In genomic region chr13:102141625-102142472, GRCh38 we compare ENCODE assay signal across 8 cellular contexts.
A peak's percentile ranks its signal among the peaks of the same experiment; 100 is the strongest.
DNase-seq lines count a peak whose midpoint lies in the region; TF ChIP-seq lines count a peak whose summit lies in the region.

No MANE protein-coding gene starts in this region.

- POLR2A ChIA-PET in OCI-LY7 (lab: Charles Lee): interaction anchor here (0.7 kb wide), 1 partner anchor 344 kb away, joined by 3 read pairs; no protein-coding TSS in a partner anchor

- TF ChIP-seq EP300 in suprapubic skin (IDR thresholded peaks at IDR 0.05): no peak

- no peak overlapping the region for H3K27ac ChIP-seq in OCI-LY7 (ENCODE audit: low read depth, low read length, poor library complexity, severe bottlenecking)
- no peak overlapping the region for H3K27ac ChIP-seq in suprapubic skin

- H3K9me3 ChIP-seq in OCI-LY7 (ENCODE audit: low read length) (no peaks in the 10 kb centered on the region), suprapubic skin (no peaks in the 10 kb centered on the region)

- H3K79me2 ChIP-seq in OCI-LY7 (ENCODE audit: insufficient read depth, low read depth, low read length): no peaks in the 10 kb centered on the region

- no peaks in the 10 kb centered on the region for H3K9me2 ChIP-seq in OCI-LY7 (ENCODE audit: insufficient read depth, low read length)

- no peak overlapping the region for H3K4me3 ChIP-seq in AG09309 (ENCODE audit: control insufficient read depth, low read depth, low read length)
- no peak overlapping the region for H3K4me3 ChIP-seq in OCI-LY7 (ENCODE audit: low read depth, low read length, poor library complexity, severe bottlenecking)
- no peak overlapping the region for H3K4me3 ChIP-seq in suprapubic skin

- peak; percentile 3 for DNase-seq in AG09309 (ENCODE audit: low read depth)
- peak; percentile 7 for DNase-seq in GM20000 (ENCODE audit: low spot score)
- peak; percentile 1 for DNase-seq in OCI-LY7 (ENCODE audit: low spot score)
- DNase-seq in fibroblast of peridontal ligament (ENCODE audit: extremely low read depth): peak; percentile 38
- DNase-seq in suprapubic skin (ENCODE audit: low spot score in 2 of 2): no peak
- no peak for DNase-seq in epidermal melanocyte (ENCODE audit: insufficient read length, low spot score)
- DNase-seq in NOMO-1 treated with dmso at 0.1 percent for 144 hours (lab: John Stamatoyannopoulos, UW; ENCODE audit: unreplicated experiment): no peak
- no peak for DNase-seq in stimulated activated CD4-positive, alpha-beta T cell treated with anti-CD3 and anti-CD28 coated beads, Interleukin-15, amount 100 ng/mL, for 24 hours

- H3K36me3 ChIP-seq in OCI-LY7 (ENCODE audit: insufficient read depth, low read length): no peaks in the 10 kb centered on the region
- no peaks in the 10 kb centered on the region for H3K36me3 ChIP-seq in suprapubic skin

- peak; percentile 62 for TF ChIP-seq CTCF in AG09309 (IDR thresholded peaks at IDR 0.05; ENCODE audit: control insufficient read depth, insufficient read depth, low read depth, low read length, missing control alignments)
- peak; percentile 62 for TF ChIP-seq CTCF in GM20000 (IDR thresholded peaks at IDR 0.05; ENCODE audit: extremely low read depth, missing control alignments)
- TF ChIP-seq CTCF in OCI-LY7 (conservative IDR thresholded peaks at IDR 0.05; ENCODE audit: low read length): peak; percentile 74
- TF ChIP-seq CTCF in suprapubic skin (IDR thresholded peaks at IDR 0.05): peak; percentile 6 to 53

- H2AFZ ChIP-seq in OCI-LY7 (ENCODE audit: low read length): no peak overlapping the region

- 23% methylated on average over 4 of the region's 4 CpGs for WGBS in suprapubic skin

- intact Hi-C loops in OCI-LY7 (cut with micrococcal nuclease; ENCODE audit: unreplicated experiment): loop anchor here (2.0 to 5.0 kb wide), 2 partner anchors 315 to 415 kb away; no protein-coding TSS in a partner anchor

- no peak overlapping the region for H3K4me2 ChIP-seq in OCI-LY7 (ENCODE audit: low read length)

- H4K20me1 ChIP-seq in OCI-LY7 (ENCODE audit: insufficient read depth, low read length): no peaks in the 10 kb centered on the region

- no peaks in the 10 kb centered on the region for H3K4me1 ChIP-seq in OCI-LY7 (ENCODE audit: insufficient read depth, low read length, poor library complexity, severe bottlenecking)
- H3K4me1 ChIP-seq in suprapubic skin: no peaks in the 10 kb centered on the region

- CTCF ChIA-PET in OCI-LY7 (lab: Charles Lee; ENCODE audit: unreplicated experiment): no interaction called here

- no peaks in the 10 kb centered on the region for H3K27me3 ChIP-seq in suprapubic skin

- TF ChIP-seq POLR2A in suprapubic skin (IDR thresholded peaks at IDR 0.05): no peak

- BruUV-seq in OCI-LY7 (replicated peaks; lab: Mats Ljungman, UMichigan): no TSS peak

Comparison
In these comparisons a context has a peak if more than half of its experiments do, and no peak if none do; other contexts are left out.
1. DNase-seq: peak in AG09309 (single experiment), GM20000 (single experiment), OCI-LY7 (single experiment) and fibroblast of peridontal ligament (single experiment); none in suprapubic skin (0 of 2), epidermal melanocyte (single experiment), NOMO-1 treated with dmso at 0.1 percent for 144 hours (single experiment) and stimulated activated CD4-positive, alpha-beta T cell treated with anti-CD3 and anti-CD28 coated beads, Interleukin-15, amount 100 ng/mL, for 24 hours (single experiment).
2. Peak in every context shown above with its lines, with median percentiles within 50 percentile points of each other: CTCF ChIP-seq.